ENCODE assay signal across 10 cellular contexts in the genomic region with DNA sequence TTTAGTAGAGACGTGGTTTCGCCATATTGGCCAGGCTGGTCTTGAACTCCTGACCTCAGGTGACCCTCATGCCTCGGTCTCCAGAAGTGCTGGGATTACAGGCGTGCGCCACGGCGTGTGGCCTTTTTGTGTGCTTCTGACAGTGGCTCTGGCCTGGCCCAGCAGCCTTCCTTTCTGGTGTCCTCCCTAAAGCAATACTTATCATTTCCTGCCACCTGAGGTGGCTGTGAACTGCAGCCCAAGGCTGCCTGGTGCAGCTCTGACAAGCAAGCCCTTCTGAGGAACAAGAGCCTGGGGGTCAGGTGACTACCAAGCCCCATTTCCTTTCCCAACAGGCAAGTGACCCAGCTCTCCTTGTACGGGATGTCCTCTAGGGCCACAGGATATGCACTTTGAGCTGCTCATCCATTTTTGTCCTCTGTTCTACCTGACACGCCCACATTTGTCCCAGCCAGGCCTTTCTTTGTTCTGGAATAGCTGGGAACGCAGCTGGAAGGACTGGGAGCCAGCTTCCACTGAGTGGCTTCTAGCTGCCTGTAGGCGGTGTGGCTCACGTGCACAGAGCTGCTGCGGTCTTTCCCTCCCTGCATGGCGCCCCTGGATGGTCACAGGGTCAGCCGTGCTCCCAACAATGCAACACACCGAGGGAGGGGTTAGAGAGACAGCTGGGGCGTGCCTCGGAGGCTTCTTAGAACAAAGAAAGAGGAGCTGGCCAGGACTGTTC. TPM values are rescaled to one million over a fixed set of nuclear protein-coding genes. Genes with fewer than 3 reads are reported as not detected.
DNase-seq lines count a peak whose midpoint lies in the region; ATAC-seq and TF ChIP-seq lines count a peak whose summit lies in the region.
"Had no signal": no experiment of that assay in that cellular context is flagged by ENCODE, and none has a peak within 500 bp of the region (broad histone marks: within the 10 kb centered on the region; RNA-seq: fewer than 3 reads in every experiment).

No MANE protein-coding gene starts in this region.

- POLR2A ChIA-PET in A673 (lab: Charles Lee; ENCODE audit: low non-redundant PET) = no interaction called here

- no peaks in the 10 kb centered on the region for H3K27me3 Mint-ChIP-seq in IgD-negative memory B cell
- peaks cover 2% of the 10 kb centered on the region for H3K27me3 Mint-ChIP-seq in activated T-helper 1 cell treated with anti-CD3 and anti-CD28 coated beads, Interleukin-12 subunit alpha, Interleukin-12 subunit beta, Interleukin-2, Interleukin-4 antibody, amounts not matched to agents 30 ng/mL and 10 ng/mL and 1 ng/mL, durations not matched to agents 14 hours and 24 hours and 36 hours (ENCODE audit: insufficient read depth)

- TF ChIP-seq CTCF in left ventricle myocardium inferior (IDR thresholded peaks at IDR 0.05; ENCODE audit: borderline replicate concordance) (peak; percentile 47), gastrocnemius medialis (IDR thresholded peaks at IDR 0.05 in 4 of 5, conservative IDR thresholded peaks at IDR 0.05 in 1 of 5) (peak in 4 of 5 experiments; percentile 6 to 31 (median 21)), ascending aorta (IDR thresholded peaks at IDR 0.05) (no peak), A673 (conservative IDR thresholded peaks at IDR 0.05; ENCODE audit: low read depth, low read length) (no peak)

- H3K9me3 Mint-ChIP-seq in IgD-negative memory B cell = no peaks in the 10 kb centered on the region
- H3K9me3 Mint-ChIP-seq in activated T-helper 1 cell treated with anti-CD3 and anti-CD28 coated beads, Interleukin-12 subunit alpha, Interleukin-12 subunit beta, Interleukin-2, Interleukin-4 antibody, amounts not matched to agents 30 ng/mL and 10 ng/mL and 1 ng/mL, durations not matched to agents 14 hours and 24 hours and 36 hours = no peaks in the 10 kb centered on the region

- peak; percentile 84 to 91 for ATAC-seq in gastrocnemius medialis

- peaks cover under 1 to 2% (median under 1%) of the 10 kb centered on the region in 3 donors for H3K4me1 Mint-ChIP-seq in IgD-negative memory B cell
- H3K4me1 Mint-ChIP-seq in activated T-helper 1 cell treated with anti-CD3 and anti-CD28 coated beads, Interleukin-12 subunit alpha, Interleukin-12 subunit beta, Interleukin-2, Interleukin-4 antibody, amounts not matched to agents 30 ng/mL and 10 ng/mL and 1 ng/mL, durations not matched to agents 14 hours and 24 hours and 36 hours (ENCODE audit: low read depth) = peaks cover 13% of the 10 kb centered on the region

- H3K4me3 ChIP-seq in left ventricle myocardium inferior = peak overlapping the region; percentile 6
- no peak overlapping the region for H3K4me3 ChIP-seq in gastrocnemius medialis
- no peak overlapping the region for H3K4me3 ChIP-seq in ascending aorta
- no peak overlapping the region for H3K4me3 ChIP-seq in A673 (ENCODE audit: low read depth, low read length, poor library complexity, severe bottlenecking)

- H3K36me3 ChIP-seq in left ventricle myocardium inferior (peaks cover 35% of the 10 kb centered on the region), gastrocnemius medialis (peaks cover 0 to 18% of the 10 kb centered on the region in 2 donors), ascending aorta (peaks cover 16 to 30% of the 10 kb centered on the region in 2 donors), A673 (ENCODE audit: insufficient read depth, low read length, poor library complexity, severe bottlenecking) (no peaks in the 10 kb centered on the region)

- H3K4me1 ChIP-seq in left ventricle myocardium inferior (peaks cover 51% of the 10 kb centered on the region), gastrocnemius medialis (peaks cover 22 to 29% of the 10 kb centered on the region in 2 donors), ascending aorta (no peaks in the 10 kb centered on the region), A673 (ENCODE audit: insufficient read depth, low read length, poor library complexity, severe bottlenecking) (peaks cover 16% of the 10 kb centered on the region)

- H3K9me3 ChIP-seq in left ventricle myocardium inferior (replicated peaks) = no peaks in the 10 kb centered on the region
- no peaks in the 10 kb centered on the region for H3K9me3 ChIP-seq in gastrocnemius medialis
- no peaks in the 10 kb centered on the region for H3K9me3 ChIP-seq in ascending aorta
- no peaks in the 10 kb centered on the region for H3K9me3 ChIP-seq in A673 (ENCODE audit: low read depth, low read length, poor library complexity, severe bottlenecking)

- H3K27ac ChIP-seq in angular gyrus (ENCODE audit: low read depth, low read length) = peak overlapping the region; percentile 89
- H3K27ac ChIP-seq in left ventricle myocardium inferior (replicated peaks) = peak overlapping the region; percentile 92
- peak overlapping the region; percentile 85 to 94 (median 90) for H3K27ac ChIP-seq in gastrocnemius medialis
- no peak overlapping the region for H3K27ac ChIP-seq in ascending aorta
- no peak overlapping the region for H3K27ac ChIP-seq in A673 (ENCODE audit: low read depth, low read length, poor library complexity, severe bottlenecking)
- H3K27ac ChIP-seq: KMS-11 had no signal

- CTCF ChIA-PET in A673 (lab: Charles Lee) = interaction anchor here (2.1 kb wide), 1 partner anchor 228 kb away, joined by 10 read pairs; no protein-coding TSS in a partner anchor

- TF ChIP-seq POLR2A in gastrocnemius medialis (IDR thresholded peaks at IDR 0.05) = peak; percentile 61 to 65

- peak overlapping the region in 2 of 3 donors; percentile 65 to 91 for H3K27ac Mint-ChIP-seq in IgD-negative memory B cell
- H3K27ac Mint-ChIP-seq in activated T-helper 1 cell treated with anti-CD3 and anti-CD28 coated beads, Interleukin-12 subunit alpha, Interleukin-12 subunit beta, Interleukin-2, Interleukin-4 antibody, amounts not matched to agents 30 ng/mL and 10 ng/mL and 1 ng/mL, durations not matched to agents 14 hours and 24 hours and 36 hours = no peak overlapping the region

- H3K27me3 ChIP-seq in left ventricle myocardium inferior (ENCODE audit: low read depth) (no peaks in the 10 kb centered on the region), gastrocnemius medialis (no peaks in the 10 kb centered on the region), ascending aorta (no peaks in the 10 kb centered on the region), A673 (replicated peaks; ENCODE audit: insufficient read depth, low read depth, low read length, poor library complexity) (no peaks in the 10 kb centered on the region)

- DNase-seq in left ventricle myocardium inferior (peak; percentile 85), gastrocnemius medialis (peak; percentile 88 to 96), ascending aorta (ENCODE audit: low spot score in 2 of 2) (no peak), A673 (ENCODE audit: low spot score) (no peak), kidney tubule cell (ENCODE audit: low spot score) (no peak)
- DNase-seq in activated T-helper 1 cell treated with anti-CD3 and anti-CD28 coated beads, Interleukin-12 subunit alpha, Interleukin-12 subunit beta, Interleukin-2, Interleukin-4 antibody, amounts not matched to agents 30 ng/mL and 10 ng/mL and 1 ng/mL, durations not matched to agents 14 hours and 24 hours and 36 hours (ENCODE audit: low spot score) = no peak
- DNase-seq: activated CD8-positive, alpha-beta memory T cell treated with anti-CD3 and anti-CD28 coated beads for 24 hours had no signal

- no peak overlapping the region for H3K4me3 Mint-ChIP-seq in IgD-negative memory B cell
- no peak overlapping the region for H3K4me3 Mint-ChIP-seq in activated T-helper 1 cell treated with anti-CD3 and anti-CD28 coated beads, Interleukin-12 subunit alpha, Interleukin-12 subunit beta, Interleukin-2, Interleukin-4 antibody, amounts not matched to agents 30 ng/mL and 10 ng/mL and 1 ng/mL, durations not matched to agents 14 hours and 24 hours and 36 hours

- no peaks in the 10 kb centered on the region for H3K36me3 Mint-ChIP-seq in IgD-negative memory B cell
- H3K36me3 Mint-ChIP-seq in activated T-helper 1 cell treated with anti-CD3 and anti-CD28 coated beads, Interleukin-12 subunit alpha, Interleukin-12 subunit beta, Interleukin-2, Interleukin-4 antibody, amounts not matched to agents 30 ng/mL and 10 ng/mL and 1 ng/mL, durations not matched to agents 14 hours and 24 hours and 36 hours (ENCODE audit: low read depth) = no peaks in the 10 kb centered on the region

- intact Hi-C loops in left ventricle myocardium inferior (cut with micrococcal nuclease) = no loop called here
- intact Hi-C loops in gastrocnemius medialis (cut with DNase I; ENCODE audit: low total_unique reads) = loop anchor here (2.0 to 10.0 kb wide), 5 partner anchors 22 to 712 kb away; a partner anchor contains a TSS
- intact Hi-C loops in ascending aorta (cut with DNase I) = no loop called here
- intact Hi-C loops in activated T-helper 1 cell treated with anti-CD3 and anti-CD28 coated beads, Interleukin-12 subunit alpha, Interleukin-12 subunit beta, Interleukin-2, Interleukin-4 antibody, amounts not matched to agents 30 ng/mL and 10 ng/mL and 1 ng/mL, durations not matched to agents 14 hours and 24 hours and 36 hours (cut with micrococcal nuclease) = no loop called here
- intact Hi-C loops in A673 (cut with micrococcal nuclease; ENCODE audit: unreplicated experiment) = no loop called here

- no TSS peak for BruUV-seq in A673 (replicated peaks; lab: Mats Ljungman, UMichigan)

- in situ Hi-C loops in gastrocnemius medialis (cut with MboI; ENCODE audit: low sequenced_read_pairs in 4 of 4) = no loop called here

RNA-seq across cellular contexts. Expression of a gene that starts 12.3 kb away (rescaled TPM):
- 40.9 TPM for polyA plus RNA-seq in IgD-negative memory B cell
- total RNA-seq in left ventricle myocardium inferior (14.5 TPM), gastrocnemius medialis (10 to 100 TPM in 2 of 4 donors, 1 to 10 TPM in 2; 5.1 to 23.7 (median 9.8) TPM), ascending aorta (37.5 TPM), A673 (2021) (72.8 and 74.6 TPM in 2 replicates)
- total RNA-seq in activated T-helper 1 cell treated with anti-CD3 and anti-CD28 coated beads, Interleukin-12 subunit alpha, Interleukin-12 subunit beta, Interleukin-2, Interleukin-4 antibody, amounts not matched to agents 30 ng/mL and 10 ng/mL and 1 ng/mL, durations not matched to agents 14 hours and 24 hours and 36 hours = 15.4 and 17.9 TPM in 2 replicates

Comparison
In these comparisons a context has a peak if more than half of its experiments do, and no peak if none do; other contexts are left out.
1. H3K27ac ChIP-seq: peak in angular gyrus (single experiment), left ventricle myocardium inferior (single experiment) and gastrocnemius medialis (4 of 4); none in ascending aorta (0 of 2) and A673 (single experiment).
2. DNase-seq: peak in left ventricle myocardium inferior (single experiment) and gastrocnemius medialis (2 of 2); none in ascending aorta (0 of 2), activated T-helper 1 cell treated with anti-CD3 and anti-CD28 coated beads, Interleukin-12 subunit alpha, Interleukin-12 subunit beta, Interleukin-2, Interleukin-4 antibody, amounts not matched to agents 30 ng/mL and 10 ng/mL and 1 ng/mL, durations not matched to agents 14 hours and 24 hours and 36 hours (single experiment), A673 (single experiment) and kidney tubule cell (single experiment).
3. CTCF ChIP-seq: peak in left ventricle myocardium inferior (single experiment) and gastrocnemius medialis (4 of 5); none in ascending aorta (0 of 3) and A673 (single experiment).